Comparison of ENCODE assay signal across 11 cellular contexts in the genomic region with DNA sequence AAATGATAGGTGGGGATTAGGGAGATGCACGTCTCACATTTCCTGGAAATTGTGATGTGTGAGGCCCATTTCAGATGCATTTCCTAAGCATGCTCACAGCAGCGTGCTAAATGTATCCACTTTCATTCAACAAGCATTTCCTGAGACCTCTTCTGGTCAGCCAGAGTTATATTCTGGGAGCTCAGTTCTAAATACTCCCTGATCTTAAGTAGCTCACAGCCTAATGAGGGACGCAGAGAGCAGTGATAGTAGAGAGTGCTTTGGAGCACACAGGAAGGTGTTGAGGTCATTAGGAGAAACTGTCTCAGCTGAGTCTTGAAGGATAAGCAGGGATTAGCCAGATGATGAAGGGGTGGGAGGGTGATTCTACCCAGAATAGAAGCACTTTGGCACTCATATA. TPM values are rescaled to one million over a fixed set of nuclear protein-coding genes. Genes with fewer than 3 reads are reported as not detected.
A peak's percentile ranks its signal among the peaks of the same experiment; 100 is the strongest.
DNase-seq lines count a peak whose midpoint lies in the region; ATAC-seq, FAIRE-seq and TF ChIP-seq lines count a peak whose summit lies in the region.
"Had no signal": no experiment of that assay in that cellular context is flagged by ENCODE, and none has a peak within 500 bp of the region (broad histone marks: within the 10 kb centered on the region; RNA-seq: fewer than 3 reads in every experiment).

No MANE protein-coding gene starts in this region.

- no peaks in the 10 kb centered on the region for H3K27me3 Mint-ChIP-seq in neural progenitor cell (ENCODE audit: insufficient read depth, low read depth)

- H2AFZ ChIP-seq in GM23248 = no peak overlapping the region
- H2AFZ ChIP-seq in OCI-LY1 (ENCODE audit: low read length) = no peak overlapping the region
- no peak overlapping the region for H2AFZ ChIP-seq in endothelial cell of umbilical vein (ENCODE audit: low read depth, low read length)
- no peak overlapping the region for H2AFZ ChIP-seq in neural progenitor cell (replicated peaks)

- H3K4me2 ChIP-seq in GM23248 (ENCODE audit: unreplicated experiment) (no peak overlapping the region), OCI-LY1 (ENCODE audit: low read length) (no peak overlapping the region), endothelial cell of umbilical vein (ENCODE audit: insufficient read depth, low read length) (no peak overlapping the region), neural progenitor cell (no peak overlapping the region)

- H3K4me1 Mint-ChIP-seq in neural progenitor cell = peaks cover 12% of the 10 kb centered on the region

- DNase-seq in GM23248 = peak; percentile 20
- peak; percentile 19 for DNase-seq in endothelial cell of umbilical vein (ENCODE audit: low read depth, low spot score)
- peak; percentile 45 for DNase-seq in neural progenitor cell (ENCODE audit: low spot score)
- DNase-seq in hippocampal formation (lab: John Stamatoyannopoulos, UW) = no peak
- no peak for DNase-seq in activated CD8-positive, alpha-beta memory T cell treated with anti-CD3 and anti-CD28 coated beads, Interleukin-2, amount 50 U/mL, for 48 hours
- DNase-seq: activated CD4-positive, alpha-beta T cell treated with anti-CD3 and anti-CD28 coated beads, Interleukin-2, amount 50 U/mL, for 1 hour; cortex of kidney; NCI-H2081 treated with DMSO at 0.1 percent for 48 hours had no signal

- intact Hi-C loops in endothelial cell of umbilical vein (cut with micrococcal nuclease) = no loop called here

- no peaks in the 10 kb centered on the region for H3K36me3 ChIP-seq in GM23248 (ENCODE audit: low read depth)
- no peaks in the 10 kb centered on the region for H3K36me3 ChIP-seq in OCI-LY1 (ENCODE audit: insufficient read depth, low read length)
- no peaks in the 10 kb centered on the region for H3K36me3 ChIP-seq in endothelial cell of umbilical vein (ENCODE audit: control insufficient read depth in 2 of 2, extremely low read depth in 1 of 2, insufficient read depth in 2 of 2, low read length in 2 of 2)
- no peaks in the 10 kb centered on the region for H3K36me3 ChIP-seq in neural progenitor cell

- no peak overlapping the region for H3K4me3 Mint-ChIP-seq in neural progenitor cell

- H3K9me3 Mint-ChIP-seq in neural progenitor cell = peaks cover 3% of the 10 kb centered on the region

- no peak for TF ChIP-seq POLR2A in endothelial cell of umbilical vein (IDR thresholded peaks at IDR 0.05; ENCODE audit: low read depth, low read length)

- H3K9me1 ChIP-seq in endothelial cell of umbilical vein (replicated peaks; ENCODE audit: control insufficient read depth, extremely low read depth, insufficient read depth, low read length) = no peaks in the 10 kb centered on the region

- dilution Hi-C loops in endothelial cell of umbilical vein (cut with MboI; ENCODE audit: extremely low pct_ligation_motif_present, low sequenced_read_pairs) = no loop called here

- ATAC-seq in GM21576 (IDR thresholded peaks at IDR 0.05; ENCODE audit: unreplicated experiment) = no peak

- 68 to 73% methylated on average over 3 of the region's 3 CpGs for WGBS in GM23248 (ENCODE audit: low coverage in 1 of 2, low lambda C conversion rate in 2 of 2, missing lambda C conversion rate in 2 of 2), 2 experiments

- in situ Hi-C loops in GM23248 (cut with MboI) = no loop called here

- H3K4me3 ChIP-seq in GM23248 (no peak overlapping the region), OCI-LY1 (ENCODE audit: low read depth, low read length, poor library complexity, severe bottlenecking) (no peak overlapping the region), endothelial cell of umbilical vein (replicated peaks in 1 of 3; ENCODE audit: insufficient read depth in 1 of 3, low read depth in 1 of 3, low read length in 3 of 3) (no peak overlapping the region), neural progenitor cell (no peak overlapping the region)

- no peaks in the 10 kb centered on the region for H3K9me3 ChIP-seq in GM23248 (ENCODE audit: low read depth)
- no peaks in the 10 kb centered on the region for H3K9me3 ChIP-seq in OCI-LY1 (ENCODE audit: low read length)
- H3K9me3 ChIP-seq in endothelial cell of umbilical vein (replicated peaks; ENCODE audit: control insufficient read depth, insufficient read depth, low read length) = no peaks in the 10 kb centered on the region
- H3K9me3 ChIP-seq in neural progenitor cell (ENCODE audit: low read depth) = no peaks in the 10 kb centered on the region

- H3K4me1 ChIP-seq in GM23248 (ENCODE audit: insufficient read depth) (no peaks in the 10 kb centered on the region), OCI-LY1 (ENCODE audit: insufficient read depth, low read length, severe bottlenecking) (peaks cover 56% of the 10 kb centered on the region), endothelial cell of umbilical vein (ENCODE audit: control insufficient read depth, extremely low read depth, insufficient read depth, low read length) (peaks cover 6% of the 10 kb centered on the region), neural progenitor cell (peaks cover 40% of the 10 kb centered on the region)

- H3K79me2 ChIP-seq in GM23248 (ENCODE audit: insufficient read depth) (no peaks in the 10 kb centered on the region), OCI-LY1 (ENCODE audit: insufficient read depth, low read length) (no peaks in the 10 kb centered on the region), endothelial cell of umbilical vein (ENCODE audit: control insufficient read depth, insufficient read depth, low read length) (no peaks in the 10 kb centered on the region), neural progenitor cell (ENCODE audit: low read depth) (no peaks in the 10 kb centered on the region)

- H3K27ac Mint-ChIP-seq in neural progenitor cell = no peak overlapping the region

- CTCF ChIA-PET in endothelial cell of umbilical vein (lab: Charles Lee) = interaction anchor here (1.0 to 1.3 kb wide), 3 partner anchors 10 to 242 kb away, joined by 3 to 4 read pairs (median 3); no protein-coding TSS in a partner anchor

- POLR2A ChIA-PET in endothelial cell of umbilical vein (lab: Charles Lee) = no interaction called here

- no TSS peak for BruUV-seq in endothelial cell of umbilical vein (replicated peaks; lab: Mats Ljungman, UMichigan)

- H4K20me1 ChIP-seq in GM23248 (ENCODE audit: insufficient read depth) = no peaks in the 10 kb centered on the region
- no peaks in the 10 kb centered on the region for H4K20me1 ChIP-seq in OCI-LY1 (ENCODE audit: insufficient read depth, low read length)
- no peaks in the 10 kb centered on the region for H4K20me1 ChIP-seq in endothelial cell of umbilical vein (replicated peaks; ENCODE audit: control insufficient read depth, extremely low read depth, insufficient read depth, low read length)
- no peaks in the 10 kb centered on the region for H4K20me1 ChIP-seq in neural progenitor cell (ENCODE audit: low read depth)

- H3K36me3 Mint-ChIP-seq in neural progenitor cell = peaks cover 3% of the 10 kb centered on the region

- no peaks in the 10 kb centered on the region for H3K9me2 ChIP-seq in GM23248 (ENCODE audit: insufficient read depth)
- H3K9me2 ChIP-seq in OCI-LY1 (ENCODE audit: low read depth, low read length) = no peaks in the 10 kb centered on the region

- H3K9ac ChIP-seq in GM23248 = no peak overlapping the region
- H3K9ac ChIP-seq in OCI-LY1 (ENCODE audit: low read length) = no peak overlapping the region
- H3K9ac ChIP-seq in endothelial cell of umbilical vein (replicated peaks; ENCODE audit: extremely low read depth, insufficient read depth, low read length) = no peak overlapping the region
- no peak overlapping the region for H3K9ac ChIP-seq in neural progenitor cell

- H3K27ac ChIP-seq in GM23248 (no peak overlapping the region), OCI-LY1 (ENCODE audit: low read depth, low read length, poor library complexity, severe bottlenecking) (peak overlapping the region; percentile 32), endothelial cell of umbilical vein (ENCODE audit: insufficient read depth, low read depth, low read length) (no peak overlapping the region), neural progenitor cell (no peak overlapping the region)

- FAIRE-seq in endothelial cell of umbilical vein (lab: Jason Lieb, UNC) = no peak
- FAIRE-seq: urothelium cell line had no signal

- H3K27me3 ChIP-seq in GM23248 (replicated peaks; ENCODE audit: insufficient read depth) = no peaks in the 10 kb centered on the region
- no peaks in the 10 kb centered on the region for H3K27me3 ChIP-seq in OCI-LY1 (ENCODE audit: insufficient read depth, low read length)
- no peaks in the 10 kb centered on the region for H3K27me3 ChIP-seq in endothelial cell of umbilical vein (ENCODE audit: control insufficient read depth in 2 of 2, insufficient read depth in 2 of 2, low read length in 2 of 2)
- no peaks in the 10 kb centered on the region for H3K27me3 ChIP-seq in neural progenitor cell

- H3F3A ChIP-seq in GM23248 (ENCODE audit: insufficient read depth) (no peaks in the 10 kb centered on the region), OCI-LY1 (ENCODE audit: insufficient read depth, low read length) (peaks cover 3% of the 10 kb centered on the region; the same call in 1 of the 2 replicates), neural progenitor cell (ENCODE audit: low read depth) (peaks cover 21% of the 10 kb centered on the region)

- TF ChIP-seq CTCF in OCI-LY1 (IDR thresholded peaks at IDR 0.05; ENCODE audit: low read length) (no peak; the same call in 1 of the 2 replicates), endothelial cell of umbilical vein (IDR thresholded peaks at IDR 0.05; ENCODE audit: extremely low read depth in 1 of 2, insufficient read depth in 1 of 2, low read depth in 1 of 2, low read length in 2 of 2) (no peak), neural progenitor cell (IDR thresholded peaks at IDR 0.05) (no peak)

TF ChIP-seq in endothelial cell of umbilical vein, 7 proteins besides CTCF, POLR2A, EP300 and RAD21 (continues in another document):
- no peak for TF ChIP-seq JUN (IDR thresholded peaks at IDR 0.05; ENCODE audit: borderline replicate concordance, insufficient read depth, insufficient read length, low read depth)
- TF ChIP-seq MYC (IDR thresholded peaks at IDR 0.05; ENCODE audit: low read depth, low read length) = no peak
- TF ChIP-seq EZH2 (IDR thresholded peaks at IDR 0.05; ENCODE audit: borderline replicate concordance, low read depth, low read length, severe bottlenecking) = no peak

RNA-seq across cellular contexts. Expression of gene FSD1L, which starts 46.2 kb away (rescaled TPM):
- 1.3 and 2.7 TPM in 2 replicates for total RNA-seq in GM23248 (2014; rRNA removed; shearing (Covaris generic))
- polyA plus RNA-seq in GM23248 (2016; fragmentation: Nextera tagmentation; extraction: Ambion mirVana) = 2.0 and 2.7 TPM in 2 replicates
- 7.5 and 8.5 TPM in 2 replicates for total RNA-seq in endothelial cell of umbilical vein
- polyA plus RNA-seq in endothelial cell of umbilical vein = 0.53 and 0.69 TPM in 2 replicates
- polyA plus RNA-seq in endothelial cell of umbilical vein (2011; cell fraction: cytosol; rRNA removed) = 0.66 and 0.70 TPM in 2 replicates
- polyA plus RNA-seq in endothelial cell of umbilical vein (2011; cell fraction: nucleus; rRNA removed) = 6.1 and 8.5 TPM in 2 replicates
- polyA plus RNA-seq in endothelial cell of umbilical vein (2012) = 2.5 and 2.8 TPM in 2 replicates
- 3.0 and 3.2 TPM in 2 replicates for polyA minus RNA-seq in endothelial cell of umbilical vein
- polyA minus RNA-seq in endothelial cell of umbilical vein (2011; cell fraction: cytosol; rRNA and poly(A)+ RNA removed) = 1.2 TPM
- polyA minus RNA-seq in endothelial cell of umbilical vein (2011; cell fraction: nucleus; rRNA and poly(A)+ RNA removed) = 16.7 and 25.3 TPM in 2 replicates
- total RNA-seq in neural progenitor cell (ENCODE audit: low replicate concordance) = 11.5 and 19.8 TPM in 2 replicates

Comparison
In these comparisons a context has a peak if more than half of its experiments do, and no peak if none do; other contexts are left out.
1. DNase-seq: peak in GM23248 (single experiment), endothelial cell of umbilical vein (single experiment) and neural progenitor cell (single experiment); none in hippocampal formation (0 of 2) and activated CD8-positive, alpha-beta memory T cell treated with anti-CD3 and anti-CD28 coated beads, Interleukin-2, amount 50 U/mL, for 48 hours (single experiment).